ENCODE assay signal across 16 cellular contexts in genomic region chr5:134536876-134537275, GRCh38. TPM values are rescaled to one million over a fixed set of nuclear protein-coding genes. Genes with fewer than 3 reads are reported as not detected.
DNase-seq lines count a peak whose midpoint lies in the region; ATAC-seq and TF ChIP-seq lines count a peak whose summit lies in the region.
"Had no signal": no experiment of that assay in that cellular context is flagged by ENCODE, and none has a peak within 500 bp of the region (broad histone marks: within the 10 kb centered on the region; RNA-seq: fewer than 3 reads in every experiment).

No MANE protein-coding gene starts in this region.

- H3K36me3 ChIP-seq in mammary epithelial cell (ENCODE audit: insufficient read depth, low read length): peaks cover 13% of the 10 kb centered on the region
- no peaks in the 10 kb centered on the region for H3K36me3 ChIP-seq in A673 (ENCODE audit: insufficient read depth, low read length, poor library complexity, severe bottlenecking)
- H3K36me3 ChIP-seq: neural progenitor cell had no signal

- dilution Hi-C loops in mammary epithelial cell (cut with HindIII; ENCODE audit: low sequenced_read_pairs): no loop called here

- peaks cover 46% of the 10 kb centered on the region for H3K79me2 ChIP-seq in mammary epithelial cell (ENCODE audit: insufficient read depth, low read length)

- no peaks in the 10 kb centered on the region for H3K9me3 Mint-ChIP-seq in MCF 10A (ENCODE audit: unreplicated experiment)
- no peaks in the 10 kb centered on the region for H3K9me3 Mint-ChIP-seq in activated B cell treated with CpG ODN at 0.5 μM for 24 hours
- H3K9me3 Mint-ChIP-seq: neural progenitor cell had no signal

- H3K9ac ChIP-seq in mammary epithelial cell (ENCODE audit: insufficient read depth, low read length): no peak overlapping the region
- H3K9ac ChIP-seq: neural progenitor cell had no signal

- H3K36me3 Mint-ChIP-seq in MCF 10A (ENCODE audit: insufficient read depth, unreplicated experiment) (peaks cover 70% of the 10 kb centered on the region), activated B cell treated with CpG ODN at 0.5 μM for 24 hours (ENCODE audit: low read depth) (peaks cover 77% of the 10 kb centered on the region)
- H3K36me3 Mint-ChIP-seq: neural progenitor cell had no signal

- H3K4me3 ChIP-seq in mammary epithelial cell (replicated peaks in 1 of 3; ENCODE audit: insufficient read depth in 1 of 3, low read depth in 2 of 3, low read length in 3 of 3) (no peak overlapping the region), A673 (ENCODE audit: low read depth, low read length, poor library complexity, severe bottlenecking) (no peak overlapping the region)
- H3K4me3 ChIP-seq: dorsolateral prefrontal cortex, heart left ventricle, neural progenitor cell, suprapubic skin had no signal

- no peak for DNase-seq in MCF 10A (ENCODE audit: unreplicated experiment)
- DNase-seq in mammary epithelial cell: no peak
- no peak for DNase-seq in activated B cell treated with CpG ODN at 0.5 μM for 24 hours
- peak; percentile 9 for DNase-seq in epidermal melanocyte (ENCODE audit: insufficient read length, low spot score)
- DNase-seq in A673 (ENCODE audit: low spot score): no peak
- DNase-seq in germinal center (ENCODE audit: low spot score): no peak
- DNase-seq in activated gamma-delta T cell treated with Interleukin-2 at 50 U/mL for 16 hours: no peak
- DNase-seq: activated effector memory CD4-positive, alpha-beta T cell treated with anti-CD3 and anti-CD28 coated beads, Interleukin-2, amount 50 U/mL, for 16 hours; dorsolateral prefrontal cortex; H7; mesenchymal stem cell; T1000 had no signal

- no peak overlapping the region for H3K4me2 ChIP-seq in mammary epithelial cell (ENCODE audit: insufficient read depth, low read depth, low read length)
- H3K4me2 ChIP-seq: neural progenitor cell had no signal

- no peaks in the 10 kb centered on the region for H4K20me1 ChIP-seq in mammary epithelial cell (ENCODE audit: insufficient read depth, low read length)

- 0% methylated on average over 1 of the region's 1 CpG for WGBS in mammary epithelial cell (ENCODE audit: low coverage, missing lambda C conversion rate)

- H3K27me3 Mint-ChIP-seq in MCF 10A (ENCODE audit: insufficient read depth, unreplicated experiment): no peaks in the 10 kb centered on the region
- no peaks in the 10 kb centered on the region for H3K27me3 Mint-ChIP-seq in activated B cell treated with CpG ODN at 0.5 μM for 24 hours

- no TSS peak for BruUV-seq in MCF 10A (replicated peaks; lab: Mats Ljungman, UMichigan)
- BruUV-seq in mammary epithelial cell (replicated peaks; lab: Mats Ljungman, UMichigan): no TSS peak
- no TSS peak for BruUV-seq in A673 (replicated peaks; lab: Mats Ljungman, UMichigan)

- no peak overlapping the region for H2AFZ ChIP-seq in mammary epithelial cell (ENCODE audit: low read depth, low read length)
- H2AFZ ChIP-seq: neural progenitor cell had no signal

- POLR2A ChIA-PET in MCF 10A (lab: Yijun Ruan, JAX) (interaction anchor here (0.6 to 1.7 kb wide), 4 partner anchors 9 to 165 kb away, joined by 3 to 5 read pairs (median 4); partner anchors contain the start of genes CDKN2AIPNL and UBE2B), activated B cell treated with CpG ODN at 0.5 μM for 24 hours (lab: Charles Lee) (interaction anchor here (0.8 to 22.4 kb wide), 3 partner anchors 7 to 165 kb away, joined by 3 to 763 read pairs (median 763); partner anchors contain the start of genes JADE2 and UBE2B), A673 (lab: Charles Lee; ENCODE audit: low non-redundant PET) (no interaction called here)

- H3K9me3 ChIP-seq in mammary epithelial cell (replicated peaks; ENCODE audit: insufficient read depth, low read length): no peaks in the 10 kb centered on the region
- H3K9me3 ChIP-seq in A673 (ENCODE audit: low read depth, low read length, poor library complexity, severe bottlenecking): no peaks in the 10 kb centered on the region
- H3K9me3 ChIP-seq: heart left ventricle, suprapubic skin had no signal

- H3K4me1 Mint-ChIP-seq in MCF 10A (ENCODE audit: insufficient read depth, unreplicated experiment): peaks cover 30% of the 10 kb centered on the region
- H3K4me1 Mint-ChIP-seq in activated B cell treated with CpG ODN at 0.5 μM for 24 hours: peaks cover 91% of the 10 kb centered on the region

- H3K27ac Mint-ChIP-seq in MCF 10A (ENCODE audit: low read depth, unreplicated experiment) (peak overlapping the region; percentile 52), activated B cell treated with CpG ODN at 0.5 μM for 24 hours (peak overlapping the region; percentile 81)
- H3K27ac Mint-ChIP-seq: neural progenitor cell had no signal

- in situ Hi-C loops in mammary epithelial cell (cut with MboI; ENCODE audit: low sequenced_read_pairs in 2 of 2): no loop called here

- H3K27ac ChIP-seq in mammary epithelial cell (ENCODE audit: insufficient read depth, low read depth, low read length) (no peak overlapping the region), A673 (ENCODE audit: low read depth, low read length, poor library complexity, severe bottlenecking) (no peak overlapping the region)
- H3K27ac ChIP-seq: dorsolateral prefrontal cortex, heart left ventricle, neural progenitor cell, suprapubic skin had no signal

- no peak for TF ChIP-seq CTCF in MCF 10A (IDR thresholded peaks at IDR 0.05; ENCODE audit: unreplicated experiment)
- TF ChIP-seq CTCF in mammary epithelial cell (conservative IDR thresholded peaks at IDR 0.05 in 1 of 2, IDR thresholded peaks at IDR 0.05 in 1 of 2; ENCODE audit: extremely low read depth in 1 of 2, insufficient read depth in 1 of 2, low read depth in 1 of 2, low read length in 2 of 2): no peak
- no peak for TF ChIP-seq CTCF in activated B cell treated with CpG ODN at 0.5 μM for 24 hours (IDR thresholded peaks at IDR 0.05)
- TF ChIP-seq CTCF in A673 (conservative IDR thresholded peaks at IDR 0.05; ENCODE audit: low read depth, low read length): no peak

- H3K27me3 ChIP-seq in mammary epithelial cell (ENCODE audit: insufficient read depth, low read length) (no peaks in the 10 kb centered on the region), A673 (replicated peaks; ENCODE audit: insufficient read depth, low read depth, low read length, poor library complexity) (no peaks in the 10 kb centered on the region)
- H3K27me3 ChIP-seq: dorsolateral prefrontal cortex, heart left ventricle, neural progenitor cell, suprapubic skin had no signal

- intact Hi-C loops in MCF 10A (cut with micrococcal nuclease) (no loop called here), mammary epithelial cell (cut with micrococcal nuclease) (no loop called here), activated B cell treated with CpG ODN at 0.5 μM for 24 hours (cut with micrococcal nuclease) (no loop called here), A673 (cut with micrococcal nuclease; ENCODE audit: unreplicated experiment) (no loop called here)

- H3K4me3 Mint-ChIP-seq in MCF 10A (ENCODE audit: unreplicated experiment): no peak overlapping the region
- no peak overlapping the region for H3K4me3 Mint-ChIP-seq in activated B cell treated with CpG ODN at 0.5 μM for 24 hours
- H3K4me3 Mint-ChIP-seq: neural progenitor cell had no signal

- ATAC-seq in activated B cell treated with CpG ODN at 0.5 μM for 24 hours (ENCODE audit: low read depth): no peak
- no peak for ATAC-seq in GM21390 (IDR thresholded peaks at IDR 0.05; ENCODE audit: unreplicated experiment)
- ATAC-seq: heart left ventricle had no signal

- CTCF ChIA-PET in MCF 10A (lab: Yijun Ruan, JAX) (interaction anchor here (0.6 to 3.0 kb wide), 6 partner anchors 8 to 203 kb away, joined by 3 to 9 read pairs (median 3); no protein-coding TSS in a partner anchor), mammary epithelial cell (lab: Charles Lee; ENCODE audit: low non-redundant PET) (no interaction called here), activated B cell treated with CpG ODN at 0.5 μM for 24 hours (lab: Charles Lee) (interaction anchor here (2.2 kb wide), 1 partner anchor 9 kb away, joined by 12 read pairs; no protein-coding TSS in a partner anchor), A673 (lab: Charles Lee) (no interaction called here)

- peaks cover 4% of the 10 kb centered on the region for H3K4me1 ChIP-seq in mammary epithelial cell (ENCODE audit: insufficient read depth, low read length)
- no peaks in the 10 kb centered on the region for H3K4me1 ChIP-seq in A673 (ENCODE audit: insufficient read depth, low read length, poor library complexity, severe bottlenecking)

RNA-seq across cellular contexts. Expression of gene JADE2, which starts 11.4 kb away (rescaled TPM):
- total RNA-seq in MCF 10A (2022) (104 and 138 TPM in 2 replicates), mammary epithelial cell (10 to 100 TPM; 41.2 to 49.6 TPM), activated B cell treated with CpG ODN at 0.5 μM for 24 hours (218 and 225 TPM in 2 replicates), A673 (2021) (15.8 and 18.4 TPM in 2 replicates)
- polyA plus RNA-seq in mammary epithelial cell: 23.5 TPM
- polyA minus RNA-seq in mammary epithelial cell: 50.6 TPM

Comparison
In these comparisons a context has a peak if more than half of its experiments do, and no peak if none do; other contexts are left out.
1. CTCF ChIA-PET loops: an anchor here in MCF 10A (0.6 to 3.0 kb wide) and activated B cell treated with CpG ODN at 0.5 μM for 24 hours (2.2 kb wide); none called in mammary epithelial cell and A673.